21 cellular contexts compared by ENCODE assay signal in the genomic region with DNA sequence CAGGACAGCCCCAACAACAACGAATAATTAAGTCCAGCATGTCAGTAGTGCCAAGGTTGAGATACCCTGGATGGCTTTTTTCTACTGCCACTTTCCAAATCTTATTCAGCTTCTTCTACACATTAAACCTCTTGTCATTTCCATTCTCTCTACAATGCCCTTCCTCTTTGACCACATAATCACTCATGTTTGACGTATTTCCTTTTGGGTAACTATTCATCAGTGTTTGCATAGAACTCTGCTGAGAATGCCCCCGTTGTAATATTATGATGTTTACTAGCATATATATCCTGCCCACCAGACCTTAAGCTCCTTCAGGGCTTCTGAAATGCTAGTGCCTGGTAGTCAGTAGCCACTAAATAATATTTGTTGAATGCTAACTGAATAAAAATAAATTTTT.
DNase-seq lines count a peak whose midpoint lies in the region; ATAC-seq lines count a peak whose summit lies in the region.
"Had no signal": no experiment of that assay in that cellular context is flagged by ENCODE, and none has a peak within 500 bp of the region (broad histone marks: within the 10 kb centered on the region; RNA-seq: fewer than 3 reads in every experiment).

No MANE protein-coding gene starts in this region.

- DNase-seq in NOMO-1 treated with DMSO at 0.1 percent for 48 hours (lab: John Stamatoyannopoulos, UW; ENCODE audit: unreplicated experiment) (peak; percentile 45), NOMO-1 treated with dmso at 0.1 percent for 144 hours (lab: John Stamatoyannopoulos, UW; ENCODE audit: unreplicated experiment) (no peak), HT1080 (ENCODE audit: low read depth) (peak; percentile 59), foreskin melanocyte (peak; percentile 40)
- DNase-seq in activated naive CD4-positive, alpha-beta T cell (lab: John Stamatoyannopoulos, UW): no peak
- DNase-seq: 8988T; ACHN; AML-193; BE2C; CD4-positive, CD25-positive, alpha-beta regulatory T cell; CD8-positive, alpha-beta T cell; DMS 273 treated with DMSO at 0.1 percent for 48 hours; DMS79; EL; GDM1; H9 had no signal

- ATAC-seq in HG03521 (IDR thresholded peaks at IDR 0.05; ENCODE audit: unreplicated experiment): no peak
- ATAC-seq: A549; CD8-positive, alpha-beta T cell; GM12878; GM23338; HCT116 had no signal

Comparison
In these comparisons a context has a peak if more than half of its experiments do, and no peak if none do; other contexts are left out.
1. DNase-seq: peak in NOMO-1 treated with DMSO at 0.1 percent for 48 hours (single experiment), HT1080 (single experiment) and foreskin melanocyte (single experiment); none in NOMO-1 treated with dmso at 0.1 percent for 144 hours (single experiment) and activated naive CD4-positive, alpha-beta T cell (0 of 4).